In genomic region chr14:60178820-60179219, GRCh38 we compare ENCODE assay signal across 2 cellular contexts.
TF ChIP-seq lines count a peak whose summit lies in the region.

No MANE protein-coding gene starts in this region.

TF ChIP-seq in HCT116, 20 proteins besides CTCF, POLR2A, EP300 and RAD21:
- TF ChIP-seq SRF (IDR thresholded peaks at IDR 0.05; ENCODE audit: low read depth): no peak
- TF ChIP-seq EZH2phosphoT487 (IDR thresholded peaks at IDR 0.05; ENCODE audit: borderline replicate concordance): no peak
- TF ChIP-seq REST (IDR thresholded peaks at IDR 0.05; ENCODE audit: low read depth): no peak
- no peak for TF ChIP-seq YY1 (IDR thresholded peaks at IDR 0.05; ENCODE audit: extremely low read depth, insufficient replicate concordance, low read depth, low read length)
- TF ChIP-seq, protein P1, sequence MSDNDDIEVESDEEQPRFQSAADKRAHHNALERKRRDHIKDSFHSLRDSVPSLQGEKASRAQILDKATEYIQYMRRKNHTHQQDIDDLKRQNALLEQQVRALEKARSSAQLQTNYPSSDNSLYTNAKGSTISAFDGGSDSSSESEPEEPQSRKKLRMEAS (IDR thresholded peaks at IDR 0.05): no peak
- TF ChIP-seq JUND (IDR thresholded peaks at IDR 0.05): no peak
- TF ChIP-seq FOSL1 (IDR thresholded peaks at IDR 0.05; ENCODE audit: low read depth): no peak
- TF ChIP-seq CBX3 (IDR thresholded peaks at IDR 0.05; ENCODE audit: low read depth): no peak
- TF ChIP-seq TCF7L2 (IDR thresholded peaks at IDR 0.05; ENCODE audit: borderline replicate concordance, extremely low read depth, insufficient read depth, insufficient read length): no peak
- TF ChIP-seq, protein P2, sequence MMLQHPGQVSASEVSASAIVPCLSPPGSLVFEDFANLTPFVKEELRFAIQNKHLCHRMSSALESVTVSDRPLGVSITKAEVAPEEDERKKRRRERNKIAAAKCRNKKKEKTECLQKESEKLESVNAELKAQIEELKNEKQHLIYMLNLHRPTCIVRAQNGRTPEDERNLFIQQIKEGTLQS (IDR thresholded peaks at IDR 0.05): no peak
- TF ChIP-seq, protein P3, sequence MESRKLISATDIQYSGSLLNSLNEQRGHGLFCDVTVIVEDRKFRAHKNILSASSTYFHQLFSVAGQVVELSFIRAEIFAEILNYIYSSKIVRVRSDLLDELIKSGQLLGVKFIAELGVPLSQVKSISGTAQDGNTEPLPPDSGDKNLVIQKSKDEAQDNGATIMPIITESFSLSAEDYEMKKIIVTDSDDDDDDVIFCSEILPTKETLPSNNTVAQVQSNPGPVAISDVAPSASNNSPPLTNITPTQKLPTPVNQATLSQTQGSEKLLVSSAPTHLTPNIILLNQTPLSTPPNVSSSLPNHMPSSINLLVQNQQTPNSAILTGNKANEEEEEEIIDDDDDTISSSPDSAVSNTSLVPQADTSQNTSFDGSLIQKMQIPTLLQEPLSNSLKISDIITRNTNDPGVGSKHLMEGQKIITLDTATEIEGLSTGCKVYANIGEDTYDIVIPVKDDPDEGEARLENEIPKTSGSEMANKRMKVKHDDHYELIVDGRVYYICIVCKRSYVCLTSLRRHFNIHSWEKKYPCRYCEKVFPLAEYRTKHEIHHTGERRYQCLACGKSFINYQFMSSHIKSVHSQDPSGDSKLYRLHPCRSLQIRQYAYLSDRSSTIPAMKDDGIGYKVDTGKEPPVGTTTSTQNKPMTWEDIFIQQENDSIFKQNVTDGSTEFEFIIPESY (IDR thresholded peaks at IDR 0.05; ENCODE audit: extremely low read depth, insufficient replicate concordance, low read length): no peak
- TF ChIP-seq EGR1 (IDR thresholded peaks at IDR 0.05; ENCODE audit: low read depth): no peak
- no peak for TF ChIP-seq EZH2 (IDR thresholded peaks at IDR 0.05)
- TF ChIP-seq ELF1 (IDR thresholded peaks at IDR 0.05; ENCODE audit: borderline replicate concordance, low read depth): no peak
- TF ChIP-seq ZFX (IDR thresholded peaks at IDR 0.05): no peak
- no peak for TF ChIP-seq CEBPB (IDR thresholded peaks at IDR 0.05; ENCODE audit: low read depth)
- TF ChIP-seq SIN3A (IDR thresholded peaks at IDR 0.05; ENCODE audit: low read depth): no peak
- no peak for TF ChIP-seq SP1 (IDR thresholded peaks at IDR 0.05; ENCODE audit: low read depth)

TF ChIP-seq in K562, 482 proteins besides CTCF, POLR2A, EP300 and RAD21:
- TF ChIP-seq ZNF316 (IDR thresholded peaks at IDR 0.05): peak; percentile 70
- no peak for TF ChIP-seq MIER1 (IDR thresholded peaks at IDR 0.05; ENCODE audit: low read depth)
